In genomic region chrX:78429172-78429571, GRCh38 we compare ENCODE assay signal across 2 cellular contexts.
TF ChIP-seq lines count a peak whose summit lies in the region.

No MANE protein-coding gene starts in this region.

TF ChIP-seq in HepG2, 621 proteins besides CTCF, POLR2A, EP300 and RAD21:
- TF ChIP-seq MAFF (IDR thresholded peaks at IDR 0.05; ENCODE audit: low read depth, low read length) (peak; percentile 39; the same call in 1 of the 2 replicates), HDAC2 (CRISPR knock-in tag; IDR thresholded peaks at IDR 0.05) (no peak), MAFK (conservative IDR thresholded peaks at IDR 0.05 in 1 of 2, IDR thresholded peaks at IDR 0.05 in 1 of 2; ENCODE audit: low read length in 2 of 2) (peak; percentile 20 to 67; a peak in 2 of 4 replicates), ZNF768 (CRISPR knock-in tag; IDR thresholded peaks at IDR 0.05) (no peak)

TF ChIP-seq in IMR-90, 13 proteins besides CTCF, POLR2A, EP300 and RAD21:
- TF ChIP-seq MAFK (IDR thresholded peaks at IDR 0.05; ENCODE audit: low read depth, low read length) (peak; percentile 67), RFX5 (IDR thresholded peaks at IDR 0.05; ENCODE audit: low read depth, low read length) (no peak)
